In genomic region chr12:113232232-113232615, GRCh38 we compare ENCODE assay signal across 11 cellular contexts. TPM values are rescaled to one million over a fixed set of nuclear protein-coding genes. Genes with fewer than 3 reads are reported as not detected.
DNase-seq lines count a peak whose midpoint lies in the region; ATAC-seq, FAIRE-seq and TF ChIP-seq lines count a peak whose summit lies in the region.
"Had no signal": no experiment of that assay in that cellular context is flagged by ENCODE, and none has a peak within 500 bp of the region (broad histone marks: within the 10 kb centered on the region; RNA-seq: fewer than 3 reads in every experiment).

No MANE protein-coding gene starts in this region.

- H2BK15ac ChIP-seq in H1 (ENCODE audit: low read length): no peak overlapping the region; the same call in 1 of the 2 replicates

- H2AFZ ChIP-seq in OCI-LY3 (ENCODE audit: low read depth, low read length): no peak overlapping the region
- H2AFZ ChIP-seq in H1 (ENCODE audit: low read length): no peak overlapping the region
- H2AFZ ChIP-seq in trophoblast cell (ENCODE audit: insufficient read depth, low read length, poor library complexity): peak overlapping the region; percentile 38
- H2AFZ ChIP-seq: neural progenitor cell had no signal

- in situ Hi-C loops in KBM-7 (cut with MboI; ENCODE audit: low pct_unique_long_range_greater_than_20kb, low sequenced_read_pairs): no loop called here

- H3K4me1 Mint-ChIP-seq in CD8-positive, alpha-beta T cell (ENCODE audit: low read depth): peaks cover 39% of the 10 kb centered on the region

- H3K79me2 ChIP-seq in OCI-LY3 (ENCODE audit: low read length): no peaks in the 10 kb centered on the region
- H3K79me2 ChIP-seq in H1 (ENCODE audit: control insufficient read depth in 1 of 2, insufficient read depth in 2 of 2, low read length in 2 of 2): no peaks in the 10 kb centered on the region
- H3K79me2 ChIP-seq in trophoblast cell (ENCODE audit: control insufficient read depth, insufficient read depth, low read length, poor library complexity): peaks cover 6% of the 10 kb centered on the region

- H2BK20ac ChIP-seq in H1 (ENCODE audit: low read length): peak overlapping the region; percentile 2; the same call in 1 of the 2 replicates

- no peak overlapping the region for H2BK120ac ChIP-seq in H1 (replicated peaks; ENCODE audit: low read depth, low read length)
- peak overlapping the region; percentile 87 for H2BK120ac ChIP-seq in trophoblast cell (ENCODE audit: insufficient read depth, low read length, poor library complexity)

- H3K27ac ChIP-seq in CD8-positive, alpha-beta T cell (ENCODE audit: low read depth, low read length): no peak overlapping the region
- peak overlapping the region; percentile 86 for H3K27ac ChIP-seq in OCI-LY3 (ENCODE audit: low read length)
- H3K27ac ChIP-seq in H1 (ENCODE audit: low read depth, low read length): peak overlapping the region; percentile 9; the same call in 1 of the 2 replicates
- peak overlapping the region; percentile 90 for H3K27ac ChIP-seq in trophoblast cell (ENCODE audit: low read depth, low read length)
- H3K27ac ChIP-seq: neural progenitor cell had no signal

- H4K91ac ChIP-seq in H1 (replicated peaks; ENCODE audit: insufficient read length, low read length): peak overlapping the region; percentile 61
- peak overlapping the region; percentile 93 for H4K91ac ChIP-seq in trophoblast cell (ENCODE audit: low read depth, low read length)

- peak overlapping the region; percentile 21 for H4K12ac ChIP-seq in trophoblast cell (ENCODE audit: low read depth, low read length)

- no peak for TF ChIP-seq RAD21 in H1 (IDR thresholded peaks at IDR 0.05 in 1 of 2, conservative IDR thresholded peaks at IDR 0.05 in 1 of 2; ENCODE audit: low read depth in 2 of 2, low read length in 2 of 2)

- H3K36me3 ChIP-seq in CD8-positive, alpha-beta T cell (ENCODE audit: insufficient read depth, low read length): peaks cover 5% of the 10 kb centered on the region
- peaks cover 67% of the 10 kb centered on the region for H3K36me3 ChIP-seq in OCI-LY3 (replicated peaks; ENCODE audit: low read depth, low read length)
- peaks cover 2 to 18% (median 9%) of the 10 kb centered on the region in 4 experiments; a peak in 5 of 8 replicates for H3K36me3 ChIP-seq in H1 (ENCODE audit: control insufficient read depth in 2 of 4, insufficient read depth in 4 of 4, low read length in 3 of 4)
- H3K36me3 ChIP-seq in trophoblast cell (ENCODE audit: control insufficient read depth in 1 of 2, insufficient read depth in 2 of 2, low read length in 2 of 2): peaks cover 13 to 17% of the 10 kb centered on the region in 2 experiments
- H3K36me3 ChIP-seq: neural progenitor cell had no signal

- H3K9me3 Mint-ChIP-seq in CD8-positive, alpha-beta T cell: no peaks in the 10 kb centered on the region
- H3K9me3 Mint-ChIP-seq: CD4-positive, alpha-beta memory T cell had no signal

- H4K8ac ChIP-seq in H1 (ENCODE audit: extremely low read depth, insufficient read depth, low read length): no peak overlapping the region
- peak overlapping the region; percentile 84 for H4K8ac ChIP-seq in trophoblast cell (ENCODE audit: low read depth, low read length)

- no peaks in the 10 kb centered on the region for H3K27me3 Mint-ChIP-seq in CD8-positive, alpha-beta T cell (ENCODE audit: low read depth)
- H3K27me3 Mint-ChIP-seq: CD4-positive, alpha-beta memory T cell had no signal

- 0 out of 3 replicates have a peak, but pooled peaks of 1 of the 2 experiments have one; percentile 4 for TF ChIP-seq POLR2A in H1 (IDR thresholded peaks at IDR 0.05; ENCODE audit: control extremely low read depth in 1 of 2, low read depth in 2 of 2, low read length in 2 of 2)

- H3K4me3 Mint-ChIP-seq in CD8-positive, alpha-beta T cell: no peak overlapping the region
- H3K4me3 Mint-ChIP-seq: neural progenitor cell had no signal

- no peaks in the 10 kb centered on the region for H3K79me1 ChIP-seq in H1 (ENCODE audit: low read depth, low read length)
- H3K79me1 ChIP-seq in trophoblast cell (ENCODE audit: low read length): peaks cover 42% of the 10 kb centered on the region

- H3K9me3 ChIP-seq in CD8-positive, alpha-beta T cell (ENCODE audit: low read length): no peaks in the 10 kb centered on the region
- no peaks in the 10 kb centered on the region for H3K9me3 ChIP-seq in OCI-LY3 (ENCODE audit: insufficient read depth, low read length)
- no peaks in the 10 kb centered on the region; a peak in 1 of 4 replicates for H3K9me3 ChIP-seq in H1 (ENCODE audit: insufficient read depth in 2 of 2, low read depth in 1 of 2, low read length in 1 of 2)
- H3K9me3 ChIP-seq in trophoblast cell (ENCODE audit: insufficient read depth, low read depth, low read length): no peaks in the 10 kb centered on the region

- TF ChIP-seq EP300 in H1 (IDR thresholded peaks at IDR 0.05; ENCODE audit: borderline replicate concordance in 1 of 2, low read depth in 2 of 2, low read length in 2 of 2): no peak

- H3K56ac ChIP-seq in H1 (replicated peaks; ENCODE audit: insufficient read length, low read depth, low read length): no peak overlapping the region

- CTCF ChIA-PET in CD8-positive, alpha-beta T cell (lab: Charles Lee): interaction anchor here (1.0 to 1.6 kb wide), 6 partner anchors 9 to 58 kb away, joined by 3 to 6 read pairs (median 4); partner anchors contain the start of gene TPCN1
- CTCF ChIA-PET in H1 (lab: Charles Lee; ENCODE audit: partially characterized antibody): interaction anchor here (0.8 to 1.9 kb wide), 9 partner anchors 9 to 136 kb away, joined by 3 to 9 read pairs (median 3); no protein-coding TSS in a partner anchor

- H3K36me3 Mint-ChIP-seq in CD8-positive, alpha-beta T cell: peaks cover 63% of the 10 kb centered on the region

- H3K4me2 ChIP-seq in OCI-LY3 (ENCODE audit: low read length): peak overlapping the region; percentile 69
- H3K4me2 ChIP-seq in H1 (ENCODE audit: insufficient read depth in 1 of 2, low read depth in 2 of 2, low read length in 2 of 2): peak overlapping the region; percentile 33 to 55; a peak in 2 of 4 replicates
- no peak overlapping the region for H3K4me2 ChIP-seq in trophoblast cell (ENCODE audit: low read length)

- POLR2A ChIA-PET in CD8-positive, alpha-beta T cell (lab: Charles Lee): interaction anchor here (1.0 to 2.2 kb wide), 2 partner anchors 9 to 25 kb away, joined by 3 to 12 read pairs; no protein-coding TSS in a partner anchor
- POLR2A ChIA-PET in H1 (lab: Charles Lee; ENCODE audit: partially characterized antibody): interaction anchor here (0.8 to 2.5 kb wide), 6 partner anchors 10 to 64 kb away, joined by 3 to 32 read pairs (median 3); partner anchors contain the start of gene TPCN1

- H3K23ac ChIP-seq in H1 (ENCODE audit: insufficient read length): no peak overlapping the region
- H3K23ac ChIP-seq in trophoblast cell (ENCODE audit: low read length): no peak overlapping the region

- H2AK5ac ChIP-seq in H1 (ENCODE audit: low read depth, low read length) (peak overlapping the region; percentile 13; the same call in 1 of the 2 replicates), trophoblast cell (ENCODE audit: low read length) (peak overlapping the region; percentile 66)

- no peak overlapping the region for H3K14ac ChIP-seq in H1 (ENCODE audit: insufficient read length)
- peak overlapping the region; percentile 86 for H3K14ac ChIP-seq in trophoblast cell (ENCODE audit: low read length)

- H3K23me2 ChIP-seq in H1 (ENCODE audit: low read depth, low read length): no peaks in the 10 kb centered on the region; the same call in 1 of the 2 replicates

- DNase-seq in CD8-positive, alpha-beta T cell: no peak
- DNase-seq in H1 (ENCODE audit: low read depth in 1 of 2, low spot score in 2 of 2): no peak
- no peak for DNase-seq in trophoblast cell
- DNase-seq in KBM-7: no peak
- no peak for DNase-seq in hypothalamus (lab: John Stamatoyannopoulos, UW)
- no peak for DNase-seq in NCI-H1417 (lab: John Stamatoyannopoulos, UW)
- DNase-seq: CD4-positive, alpha-beta memory T cell; PC-3 had no signal

- H3K4ac ChIP-seq in H1 (replicated peaks; ENCODE audit: insufficient read length, low read depth, low read length): peak overlapping the region; percentile 48
- H3K4ac ChIP-seq in trophoblast cell (ENCODE audit: low read depth, low read length): peak overlapping the region; percentile 24

- TF ChIP-seq CTCF in CD8-positive, alpha-beta T cell (IDR thresholded peaks at IDR 0.05): no peak
- TF ChIP-seq CTCF in OCI-LY3 (IDR thresholded peaks at IDR 0.05; ENCODE audit: low read depth, low read length): no peak
- TF ChIP-seq CTCF in H1 (IDR thresholded peaks at IDR 0.05; ENCODE audit: control extremely low read depth in 1 of 3, insufficient read depth in 1 of 3, low read depth in 1 of 3, low read length in 3 of 3): no peak

- no peaks in the 10 kb centered on the region for H3K27me3 ChIP-seq in CD8-positive, alpha-beta T cell (ENCODE audit: insufficient read depth, low read length)
- H3K27me3 ChIP-seq in OCI-LY3 (ENCODE audit: low read depth, low read length) (no peaks in the 10 kb centered on the region), H1 (replicated peaks in 1 of 4; ENCODE audit: control insufficient read depth in 3 of 4, extremely low read depth in 1 of 4, insufficient read depth in 3 of 4, low read length in 3 of 4) (no peaks in the 10 kb centered on the region; a peak in 1 of 7 replicates), trophoblast cell (ENCODE audit: insufficient read depth, low read length) (no peaks in the 10 kb centered on the region)
- H3K27me3 ChIP-seq: neural progenitor cell had no signal

- intact Hi-C loops in CD8-positive, alpha-beta T cell (cut with DNase I, micrococcal nuclease): no loop called here

- no peak for FAIRE-seq in H1 (lab: Jason Lieb, UNC)

- H3K4me3 ChIP-seq in CD8-positive, alpha-beta T cell (ENCODE audit: low read depth, low read length): no peak overlapping the region
- H3K4me3 ChIP-seq in OCI-LY3 (ENCODE audit: low read length) (peak overlapping the region; percentile 41; the same call in 1 of the 2 replicates), H1 (ENCODE audit: extremely low read depth in 1 of 4, insufficient read depth in 2 of 4, low read depth in 3 of 4, low read length in 4 of 4) (no peak overlapping the region), trophoblast cell (ENCODE audit: low read depth, low read length) (no peak overlapping the region)
- H3K4me3 ChIP-seq: neural progenitor cell had no signal

- H2BK5ac ChIP-seq in H1 (ENCODE audit: low read depth, low read length) (peak overlapping the region; percentile 88), trophoblast cell (ENCODE audit: low read depth, low read length, poor library complexity) (peak overlapping the region; percentile 66)

- peaks cover 41% of the 10 kb centered on the region for H3K4me1 ChIP-seq in CD8-positive, alpha-beta T cell (ENCODE audit: insufficient read depth, low read length)
- H3K4me1 ChIP-seq in OCI-LY3 (ENCODE audit: low read length) (peaks cover 59% of the 10 kb centered on the region), H1 (replicated peaks in 1 of 4; ENCODE audit: control insufficient read depth in 3 of 4, insufficient read depth in 4 of 4, low read length in 3 of 4) (peaks cover 9 to 20% (median 20%) of the 10 kb centered on the region in 4 experiments), trophoblast cell (ENCODE audit: control insufficient read depth in 1 of 2, insufficient read depth in 2 of 2, low read length in 2 of 2) (peaks cover 36 to 48% of the 10 kb centered on the region in 2 experiments)

- no peak for ATAC-seq in CD8-positive, alpha-beta T cell
- ATAC-seq in GM18907 (IDR thresholded peaks at IDR 0.05; ENCODE audit: unreplicated experiment): no peak

- H2BK12ac ChIP-seq in H1 (ENCODE audit: low read depth, low read length): peak overlapping the region; percentile 86; the same call in 1 of the 2 replicates
- H2BK12ac ChIP-seq in trophoblast cell (ENCODE audit: low read length): peak overlapping the region; percentile 84

- H3K18ac ChIP-seq in H1 (ENCODE audit: extremely low read depth, low read length) (peak overlapping the region; percentile 4), trophoblast cell (ENCODE audit: low read length) (peak overlapping the region; percentile 86)

- peak overlapping the region; percentile 63; the same call in 1 of the 2 replicates for H3K9ac ChIP-seq in OCI-LY3 (ENCODE audit: low read length)
- H3K9ac ChIP-seq in H1 (replicated peaks in 1 of 4; ENCODE audit: extremely low read depth in 1 of 4, low read depth in 3 of 4, low read length in 3 of 4): no peak overlapping the region
- H3K9ac ChIP-seq in trophoblast cell (ENCODE audit: low read length): peak overlapping the region; percentile 1
- H3K9ac ChIP-seq: neural progenitor cell had no signal

- H4K20me1 ChIP-seq in OCI-LY3 (ENCODE audit: insufficient read depth, low read length) (no peaks in the 10 kb centered on the region), H1 (replicated peaks in 1 of 2; ENCODE audit: control insufficient read depth in 1 of 2, insufficient read depth in 2 of 2, low read length in 2 of 2) (peaks cover 0 to 2% of the 10 kb centered on the region in 2 experiments)

- 94% methylated on average over 10 of the region's 10 CpGs; no CpG with 5 or more reads in 1 of the 2 experiments for WGBS in H1 (ENCODE audit: extremely low coverage in 1 of 2, insufficient coverage in 1 of 2, insufficient read length in 1 of 2, insufficient replicate concordance in 2 of 2, low coverage in 1 of 2, low lambda C conversion rate in 2 of 2, missing lambda C conversion rate in 1 of 2), 2 experiments
- WGBS in trophoblast cell (ENCODE audit: extremely low coverage, insufficient coverage, insufficient read length): no CpG with 5 or more reads among the region's 10 CpGs

- H4K5ac ChIP-seq in H1 (ENCODE audit: insufficient read length, low read depth, low read length): no peak overlapping the region

- peak overlapping the region; percentile 90 for H3K27ac Mint-ChIP-seq in CD8-positive, alpha-beta T cell

RNA-seq across cellular contexts. Expression of gene TPCN1, which starts 11.0 kb away (rescaled TPM):
- total RNA-seq in CD8-positive, alpha-beta T cell: 10 to 100 TPM; 32.8 to 37.0 TPM
- total RNA-seq in H1 (2021; fragmentation: NEBNext Ultra II Directional; extraction: Animal tissue kit (Norgen Biotek cat#: 25700)): 18.1 and 21.4 TPM in 2 replicates
- 14.9 and 22.7 TPM in 2 replicates for polyA plus RNA-seq in H1 (2011; rRNA removed)
- 13.7 TPM for polyA plus RNA-seq in H1 (2011; cell fraction: cytosol; rRNA removed)
- 83.7 TPM for polyA plus RNA-seq in H1 (2011; cell fraction: nucleus; rRNA removed)
- polyA plus RNA-seq in H1 (2012, experiment 1 of 2): 13.6 to 25.4 TPM (median 22.3 TPM) in 4 replicates
- polyA plus RNA-seq in H1 (2012, experiment 2 of 2): 9.8 TPM
- 16.1 TPM for polyA plus RNA-seq in H1 (2013, experiment 1 of 2)
- 15.3 TPM for polyA plus RNA-seq in H1 (2013, experiment 2 of 2)
- 18.5 and 20.8 TPM in 2 replicates for polyA minus RNA-seq in H1 (2011; rRNA and poly(A)+ RNA removed)
- polyA minus RNA-seq in H1 (2011; cell fraction: cytosol; rRNA and poly(A)+ RNA removed): 15.6 TPM
- polyA minus RNA-seq in H1 (2011; cell fraction: nucleus; rRNA and poly(A)+ RNA removed): 40.6 TPM
- polyA plus RNA-seq in trophoblast cell (2013): 14.9 and 16.0 TPM in 2 replicates

RNA-seq across cellular contexts. Expression of gene RITA1, which starts 46.7 kb away (rescaled TPM):
- total RNA-seq in CD8-positive, alpha-beta T cell: 1 to 10 TPM; 4.3 to 4.5 TPM
- total RNA-seq in H1 (2021; fragmentation: NEBNext Ultra II Directional; extraction: Animal tissue kit (Norgen Biotek cat#: 25700)): 25.8 and 26.4 TPM in 2 replicates
- polyA plus RNA-seq in H1 (2011; rRNA removed): 24.1 and 31.0 TPM in 2 replicates
- polyA plus RNA-seq in H1 (2011; cell fraction: cytosol; rRNA removed): 25.4 TPM
- polyA plus RNA-seq in H1 (2011; cell fraction: nucleus; rRNA removed): 19.1 TPM
- 21.0 to 23.7 TPM (median 23.5 TPM) in 4 replicates for polyA plus RNA-seq in H1 (2012, experiment 1 of 2)
- 32.3 TPM for polyA plus RNA-seq in H1 (2012, experiment 2 of 2)
- 16.0 TPM for polyA plus RNA-seq in H1 (2013, experiment 1 of 2)
- 16.6 TPM for polyA plus RNA-seq in H1 (2013, experiment 2 of 2)
- polyA minus RNA-seq in H1 (2011; rRNA and poly(A)+ RNA removed): 10.5 and 15.2 TPM in 2 replicates
- polyA minus RNA-seq in H1 (2011; cell fraction: cytosol; rRNA and poly(A)+ RNA removed): 12.2 TPM
- 19.0 TPM for polyA minus RNA-seq in H1 (2011; cell fraction: nucleus; rRNA and poly(A)+ RNA removed)
- 11.2 and 11.4 TPM in 2 replicates for polyA plus RNA-seq in trophoblast cell (2013)

RNA-seq across cellular contexts. Expression of gene DDX54, which starts 46.9 kb away (rescaled TPM):
- 10 to 100 TPM; 75.4 to 85.6 TPM for total RNA-seq in CD8-positive, alpha-beta T cell
- 112 and 113 TPM in 2 replicates for total RNA-seq in H1 (2021; fragmentation: NEBNext Ultra II Directional; extraction: Animal tissue kit (Norgen Biotek cat#: 25700))
- 64.9 and 98.5 TPM in 2 replicates for polyA plus RNA-seq in H1 (2011; rRNA removed)
- 104 TPM for polyA plus RNA-seq in H1 (2011; cell fraction: cytosol; rRNA removed)
- 85.4 TPM for polyA plus RNA-seq in H1 (2011; cell fraction: nucleus; rRNA removed)
- 58.9 to 84.2 TPM (median 67.7 TPM) in 4 replicates for polyA plus RNA-seq in H1 (2012, experiment 1 of 2)
- polyA plus RNA-seq in H1 (2012, experiment 2 of 2): 47.5 TPM
- 60.7 TPM for polyA plus RNA-seq in H1 (2013, experiment 1 of 2)
- polyA plus RNA-seq in H1 (2013, experiment 2 of 2): 54.4 TPM
- polyA minus RNA-seq in H1 (2011; rRNA and poly(A)+ RNA removed): 47.0 and 60.0 TPM in 2 replicates
- polyA minus RNA-seq in H1 (2011; cell fraction: cytosol; rRNA and poly(A)+ RNA removed): 44.5 TPM
- polyA minus RNA-seq in H1 (2011; cell fraction: nucleus; rRNA and poly(A)+ RNA removed): 37.9 TPM
- polyA plus RNA-seq in trophoblast cell (2013): 42.0 and 42.6 TPM in 2 replicates

Comparison
In these comparisons a context has a peak if more than half of its experiments do, and no peak if none do; other contexts are left out.
1. H3K9ac ChIP-seq: peak in OCI-LY3 (single experiment) and trophoblast cell (single experiment); none in H1 (0 of 4).